ENCODE assay signal across 8 cellular contexts in genomic region chr7:130356760-130357611, GRCh38. TPM values are rescaled to one million over a fixed set of nuclear protein-coding genes. Genes with fewer than 3 reads are reported as not detected.
DNase-seq lines count a peak whose midpoint lies in the region; ATAC-seq and TF ChIP-seq lines count a peak whose summit lies in the region.

No MANE protein-coding gene starts in this region.

- TF ChIP-seq CTCF in spleen (IDR thresholded peaks at IDR 0.05 in 8 of 11, conservative IDR thresholded peaks at IDR 0.05 in 3 of 11): no peak

- peak overlapping the region; percentile 37 for H3K4me3 ChIP-seq in adipocyte (ENCODE audit: low read length)
- H3K4me3 ChIP-seq in spleen: no peak overlapping the region

- H3K36me3 ChIP-seq in adipocyte (ENCODE audit: control insufficient read depth, insufficient read depth, low read length, severe bottlenecking) (no peaks in the 10 kb centered on the region), spleen (no peaks in the 10 kb centered on the region)

- ATAC-seq in GM19351 (IDR thresholded peaks at IDR 0.05; ENCODE audit: unreplicated experiment): no peak

- peak overlapping the region; percentile 36 to 67 (median 55) for H3K27ac ChIP-seq in spleen

- DNase-seq in HPDE6-E6E7 (ENCODE audit: extremely low spot score): peak; percentile 94
- DNase-seq in adipocyte (ENCODE audit: low read depth): peak; percentile 83
- DNase-seq in hepatic stellate cell (ENCODE audit: low spot score): peak; percentile 62
- no peak for DNase-seq in spleen
- DNase-seq in NCI-H1092 (lab: John Stamatoyannopoulos, UW): no peak
- DNase-seq in GF-D8 (lab: John Stamatoyannopoulos, UW): no peak
- DNase-seq in SK-N-DZ (ENCODE audit: low spot score): no peak

- WGBS in spleen, 5 donors: 72 to 85% (median 82%) methylated on average over 17 of the region's 17 CpGs

- no peak for TF ChIP-seq POLR2A in spleen (IDR thresholded peaks at IDR 0.05)

- peak overlapping the region; percentile 78 for H3K9ac ChIP-seq in adipocyte (ENCODE audit: low read length)

- H3K9me3 ChIP-seq in adipocyte (ENCODE audit: control insufficient read depth, low read length) (peaks cover 23% of the 10 kb centered on the region), spleen (peaks cover 0 to 24% (median 15%) of the 10 kb centered on the region in 8 donors)

- no peaks in the 10 kb centered on the region for H3K27me3 ChIP-seq in adipocyte (replicated peaks; ENCODE audit: control insufficient read depth, insufficient read depth, low read length)
- no peaks in the 10 kb centered on the region for H3K27me3 ChIP-seq in spleen (replicated peaks in 1 of 7)

- intact Hi-C loops in spleen (cut with DNase I; ENCODE audit: low total_unique reads): no loop called here

- H3K4me1 ChIP-seq in adipocyte (ENCODE audit: control insufficient read depth, insufficient read depth, low read length) (peaks cover 41% of the 10 kb centered on the region), spleen (peaks cover 0 to 18% (median 5%) of the 10 kb centered on the region in 6 donors)

RNA-seq across cellular contexts. Expression of gene CPA5, which starts 12.4 kb away (rescaled TPM):
- total RNA-seq in spleen: under 1 TPM in 1 of 7 donors, not detected in 6; 0.44 TPM
- polyA plus RNA-seq in spleen: 1 to 10 TPM in 1 of 3 donors, under 1 TPM in 2; 0.26 to 3.6 (median 0.46) TPM
- not detected in 2 replicates for polyA plus RNA-seq in SK-N-DZ (2014; cell fraction: cytosol; rRNA removed)
- 0.20 TPM in 1 of 2 replicates, not detected in the other for polyA plus RNA-seq in SK-N-DZ (2014; cell fraction: nucleus; rRNA removed)

RNA-seq across cellular contexts. Expression of gene CPA1, which starts 23.3 kb away (rescaled TPM):
- total RNA-seq in spleen: 1 to 10 TPM; 1.2 to 8.1 (median 4.0) TPM
- polyA plus RNA-seq in spleen: 1 to 10 TPM in 2 of 3 donors, under 1 TPM in 1; 0.79 to 1.4 (median 1.3) TPM
- polyA plus RNA-seq in SK-N-DZ (2014; cell fraction: cytosol; rRNA removed): 0.67 and 0.76 TPM in 2 replicates
- 2.3 and 3.1 TPM in 2 replicates for polyA plus RNA-seq in SK-N-DZ (2014; cell fraction: nucleus; rRNA removed)

Comparison
In these comparisons a context has a peak if more than half of its experiments do, and no peak if none do; other contexts are left out.
1. DNase-seq: peak in HPDE6-E6E7 (single experiment), adipocyte (single experiment) and hepatic stellate cell (single experiment); none in spleen (single experiment), NCI-H1092 (single experiment), GF-D8 (single experiment) and SK-N-DZ (single experiment).